ENCODE assay signal across 2 cellular contexts in the genomic region with DNA sequence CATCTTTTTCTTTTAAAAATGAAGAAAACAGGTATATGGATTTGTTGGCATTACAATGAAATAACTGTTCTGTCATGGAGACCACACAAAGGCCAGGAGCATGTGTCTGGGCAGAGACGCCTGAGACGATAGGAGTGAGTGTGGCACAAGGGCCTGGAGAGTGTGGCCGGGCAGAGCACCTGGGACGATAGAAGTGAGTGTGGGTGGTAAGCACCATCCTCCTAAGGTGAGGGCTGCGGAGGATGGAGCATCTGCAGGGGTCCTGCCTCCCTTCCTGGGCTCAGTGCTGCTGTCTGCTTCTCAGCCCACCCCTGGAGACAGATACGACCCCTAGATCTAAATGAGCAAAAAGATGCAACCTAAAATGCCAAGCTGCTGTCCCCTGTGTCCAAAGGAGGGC.
TF ChIP-seq lines count a peak whose summit lies in the region.

No MANE protein-coding gene starts in this region.

TF ChIP-seq in GM23338, 12 proteins besides CTCF, POLR2A, EP300 and RAD21:
- no peak for TF ChIP-seq CREB1 (CRISPR knock-in tag; IDR thresholded peaks at IDR 0.05; ENCODE audit: low read depth)
- TF ChIP-seq, protein P1, sequence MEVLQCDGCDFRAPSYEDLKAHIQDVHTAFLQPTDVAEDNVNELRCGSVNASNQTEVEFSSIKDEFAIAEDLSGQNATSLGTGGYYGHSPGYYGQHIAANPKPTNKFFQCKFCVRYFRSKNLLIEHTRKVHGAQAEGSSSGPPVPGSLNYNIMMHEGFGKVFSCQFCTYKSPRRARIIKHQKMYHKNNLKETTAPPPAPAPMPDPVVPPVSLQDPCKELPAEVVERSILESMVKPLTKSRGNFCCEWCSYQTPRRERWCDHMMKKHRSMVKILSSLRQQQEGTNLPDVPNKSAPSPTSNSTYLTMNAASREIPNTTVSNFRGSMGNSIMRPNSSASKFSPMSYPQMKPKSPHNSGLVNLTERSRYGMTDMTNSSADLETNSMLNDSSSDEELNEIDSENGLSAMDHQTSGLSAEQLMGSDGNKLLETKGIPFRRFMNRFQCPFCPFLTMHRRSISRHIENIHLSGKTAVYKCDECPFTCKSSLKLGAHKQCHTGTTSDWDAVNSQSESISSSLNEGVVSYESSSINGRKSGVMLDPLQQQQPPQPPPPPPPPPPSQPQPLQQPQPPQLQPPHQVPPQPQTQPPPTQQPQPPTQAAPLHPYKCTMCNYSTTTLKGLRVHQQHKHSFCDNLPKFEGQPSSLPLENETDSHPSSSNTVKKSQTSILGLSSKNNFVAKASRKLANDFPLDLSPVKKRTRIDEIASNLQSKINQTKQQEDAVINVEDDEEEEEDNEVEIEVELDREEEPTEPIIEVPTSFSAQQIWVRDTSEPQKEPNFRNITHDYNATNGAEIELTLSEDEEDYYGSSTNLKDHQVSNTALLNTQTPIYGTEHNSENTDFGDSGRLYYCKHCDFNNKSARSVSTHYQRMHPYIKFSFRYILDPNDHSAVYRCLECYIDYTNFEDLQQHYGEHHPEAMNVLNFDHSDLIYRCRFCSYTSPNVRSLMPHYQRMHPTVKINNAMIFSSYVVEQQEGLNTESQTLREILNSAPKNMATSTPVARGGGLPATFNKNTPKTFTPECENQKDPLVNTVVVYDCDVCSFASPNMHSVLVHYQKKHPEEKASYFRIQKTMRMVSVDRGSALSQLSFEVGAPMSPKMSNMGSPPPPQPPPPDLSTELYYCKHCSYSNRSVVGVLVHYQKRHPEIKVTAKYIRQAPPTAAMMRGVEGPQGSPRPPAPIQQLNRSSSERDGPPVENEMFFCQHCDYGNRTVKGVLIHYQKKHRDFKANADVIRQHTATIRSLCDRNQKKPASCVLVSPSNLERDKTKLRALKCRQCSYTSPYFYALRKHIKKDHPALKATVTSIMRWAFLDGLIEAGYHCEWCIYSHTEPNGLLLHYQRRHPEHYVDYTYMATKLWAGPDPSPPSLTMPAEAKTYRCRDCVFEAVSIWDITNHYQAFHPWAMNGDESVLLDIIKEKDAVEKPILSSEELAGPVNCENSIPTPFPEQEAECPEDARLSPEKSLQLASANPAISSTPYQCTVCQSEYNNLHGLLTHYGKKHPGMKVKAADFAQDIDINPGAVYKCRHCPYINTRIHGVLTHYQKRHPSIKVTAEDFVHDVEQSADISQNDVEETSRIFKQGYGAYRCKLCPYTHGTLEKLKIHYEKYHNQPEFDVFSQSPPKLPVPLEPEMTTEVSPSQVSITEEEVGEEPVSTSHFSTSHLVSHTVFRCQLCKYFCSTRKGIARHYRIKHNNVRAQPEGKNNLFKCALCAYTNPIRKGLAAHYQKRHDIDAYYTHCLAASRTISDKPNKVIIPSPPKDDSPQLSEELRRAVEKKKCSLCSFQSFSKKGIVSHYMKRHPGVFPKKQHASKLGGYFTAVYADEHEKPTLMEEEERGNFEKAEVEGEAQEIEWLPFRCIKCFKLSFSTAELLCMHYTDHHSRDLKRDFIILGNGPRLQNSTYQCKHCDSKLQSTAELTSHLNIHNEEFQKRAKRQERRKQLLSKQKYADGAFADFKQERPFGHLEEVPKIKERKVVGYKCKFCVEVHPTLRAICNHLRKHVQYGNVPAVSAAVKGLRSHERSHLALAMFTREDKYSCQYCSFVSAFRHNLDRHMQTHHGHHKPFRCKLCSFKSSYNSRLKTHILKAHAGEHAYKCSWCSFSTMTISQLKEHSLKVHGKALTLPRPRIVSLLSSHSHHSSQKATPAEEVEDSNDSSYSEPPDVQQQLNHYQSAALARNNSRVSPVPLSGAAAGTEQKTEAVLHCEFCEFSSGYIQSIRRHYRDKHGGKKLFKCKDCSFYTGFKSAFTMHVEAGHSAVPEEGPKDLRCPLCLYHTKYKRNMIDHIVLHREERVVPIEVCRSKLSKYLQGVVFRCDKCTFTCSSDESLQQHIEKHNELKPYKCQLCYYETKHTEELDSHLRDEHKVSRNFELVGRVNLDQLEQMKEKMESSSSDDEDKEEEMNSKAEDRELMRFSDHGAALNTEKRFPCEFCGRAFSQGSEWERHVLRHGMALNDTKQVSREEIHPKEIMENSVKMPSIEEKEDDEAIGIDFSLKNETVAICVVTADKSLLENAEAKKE (CRISPR knock-in tag; IDR thresholded peaks at IDR 0.05) = no peak
- TF ChIP-seq, protein P2, sequence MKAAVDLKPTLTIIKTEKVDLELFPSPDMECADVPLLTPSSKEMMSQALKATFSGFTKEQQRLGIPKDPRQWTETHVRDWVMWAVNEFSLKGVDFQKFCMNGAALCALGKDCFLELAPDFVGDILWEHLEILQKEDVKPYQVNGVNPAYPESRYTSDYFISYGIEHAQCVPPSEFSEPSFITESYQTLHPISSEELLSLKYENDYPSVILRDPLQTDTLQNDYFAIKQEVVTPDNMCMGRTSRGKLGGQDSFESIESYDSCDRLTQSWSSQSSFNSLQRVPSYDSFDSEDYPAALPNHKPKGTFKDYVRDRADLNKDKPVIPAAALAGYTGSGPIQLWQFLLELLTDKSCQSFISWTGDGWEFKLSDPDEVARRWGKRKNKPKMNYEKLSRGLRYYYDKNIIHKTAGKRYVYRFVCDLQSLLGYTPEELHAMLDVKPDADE (IDR thresholded peaks at IDR 0.05) = no peak
- TF ChIP-seq STAT1 (IDR thresholded peaks at IDR 0.05; ENCODE audit: unreplicated experiment) = no peak
- no peak for TF ChIP-seq JUNB (IDR thresholded peaks at IDR 0.05; ENCODE audit: unreplicated experiment)
- TF ChIP-seq POLR2AphosphoS5 (IDR thresholded peaks at IDR 0.05; ENCODE audit: low read depth) = no peak

TF ChIP-seq in H1, 55 proteins besides CTCF, POLR2A, EP300 and RAD21:
- TF ChIP-seq NRF1 (IDR thresholded peaks at IDR 0.05; ENCODE audit: low read depth, low read length) = no peak
- TF ChIP-seq, protein P3, sequence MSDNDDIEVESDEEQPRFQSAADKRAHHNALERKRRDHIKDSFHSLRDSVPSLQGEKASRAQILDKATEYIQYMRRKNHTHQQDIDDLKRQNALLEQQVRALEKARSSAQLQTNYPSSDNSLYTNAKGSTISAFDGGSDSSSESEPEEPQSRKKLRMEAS (IDR thresholded peaks at IDR 0.05) = no peak
- no peak for TF ChIP-seq KDM4A (IDR thresholded peaks at IDR 0.05; ENCODE audit: low read depth, low read length, severe bottlenecking)
- no peak for TF ChIP-seq SP4 (IDR thresholded peaks at IDR 0.05; ENCODE audit: low read length)
- no peak for TF ChIP-seq BACH1 (IDR thresholded peaks at IDR 0.05; ENCODE audit: low read length)
- TF ChIP-seq CBX5 (IDR thresholded peaks at IDR 0.05; ENCODE audit: low read depth, low read length) = no peak
- no peak for TF ChIP-seq KDM1A (IDR thresholded peaks at IDR 0.05; ENCODE audit: borderline replicate concordance, low read length)
- no peak for TF ChIP-seq SIX5 (IDR thresholded peaks at IDR 0.05; ENCODE audit: low read depth, low read length)
- no peak for TF ChIP-seq CREB1 (IDR thresholded peaks at IDR 0.05)
- TF ChIP-seq HDAC6 (IDR thresholded peaks at IDR 0.05; ENCODE audit: low read depth, low read length) = no peak
- TF ChIP-seq, protein P4, sequence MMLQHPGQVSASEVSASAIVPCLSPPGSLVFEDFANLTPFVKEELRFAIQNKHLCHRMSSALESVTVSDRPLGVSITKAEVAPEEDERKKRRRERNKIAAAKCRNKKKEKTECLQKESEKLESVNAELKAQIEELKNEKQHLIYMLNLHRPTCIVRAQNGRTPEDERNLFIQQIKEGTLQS (IDR thresholded peaks at IDR 0.05; ENCODE audit: insufficient read depth, low read depth, low read length) = no peak
- TF ChIP-seq, protein P5, sequence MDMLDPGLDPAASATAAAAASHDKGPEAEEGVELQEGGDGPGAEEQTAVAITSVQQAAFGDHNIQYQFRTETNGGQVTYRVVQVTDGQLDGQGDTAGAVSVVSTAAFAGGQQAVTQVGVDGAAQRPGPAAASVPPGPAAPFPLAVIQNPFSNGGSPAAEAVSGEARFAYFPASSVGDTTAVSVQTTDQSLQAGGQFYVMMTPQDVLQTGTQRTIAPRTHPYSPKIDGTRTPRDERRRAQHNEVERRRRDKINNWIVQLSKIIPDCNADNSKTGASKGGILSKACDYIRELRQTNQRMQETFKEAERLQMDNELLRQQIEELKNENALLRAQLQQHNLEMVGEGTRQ (IDR thresholded peaks at IDR 0.05; ENCODE audit: low read length) = no peak
- TF ChIP-seq, protein P6, sequence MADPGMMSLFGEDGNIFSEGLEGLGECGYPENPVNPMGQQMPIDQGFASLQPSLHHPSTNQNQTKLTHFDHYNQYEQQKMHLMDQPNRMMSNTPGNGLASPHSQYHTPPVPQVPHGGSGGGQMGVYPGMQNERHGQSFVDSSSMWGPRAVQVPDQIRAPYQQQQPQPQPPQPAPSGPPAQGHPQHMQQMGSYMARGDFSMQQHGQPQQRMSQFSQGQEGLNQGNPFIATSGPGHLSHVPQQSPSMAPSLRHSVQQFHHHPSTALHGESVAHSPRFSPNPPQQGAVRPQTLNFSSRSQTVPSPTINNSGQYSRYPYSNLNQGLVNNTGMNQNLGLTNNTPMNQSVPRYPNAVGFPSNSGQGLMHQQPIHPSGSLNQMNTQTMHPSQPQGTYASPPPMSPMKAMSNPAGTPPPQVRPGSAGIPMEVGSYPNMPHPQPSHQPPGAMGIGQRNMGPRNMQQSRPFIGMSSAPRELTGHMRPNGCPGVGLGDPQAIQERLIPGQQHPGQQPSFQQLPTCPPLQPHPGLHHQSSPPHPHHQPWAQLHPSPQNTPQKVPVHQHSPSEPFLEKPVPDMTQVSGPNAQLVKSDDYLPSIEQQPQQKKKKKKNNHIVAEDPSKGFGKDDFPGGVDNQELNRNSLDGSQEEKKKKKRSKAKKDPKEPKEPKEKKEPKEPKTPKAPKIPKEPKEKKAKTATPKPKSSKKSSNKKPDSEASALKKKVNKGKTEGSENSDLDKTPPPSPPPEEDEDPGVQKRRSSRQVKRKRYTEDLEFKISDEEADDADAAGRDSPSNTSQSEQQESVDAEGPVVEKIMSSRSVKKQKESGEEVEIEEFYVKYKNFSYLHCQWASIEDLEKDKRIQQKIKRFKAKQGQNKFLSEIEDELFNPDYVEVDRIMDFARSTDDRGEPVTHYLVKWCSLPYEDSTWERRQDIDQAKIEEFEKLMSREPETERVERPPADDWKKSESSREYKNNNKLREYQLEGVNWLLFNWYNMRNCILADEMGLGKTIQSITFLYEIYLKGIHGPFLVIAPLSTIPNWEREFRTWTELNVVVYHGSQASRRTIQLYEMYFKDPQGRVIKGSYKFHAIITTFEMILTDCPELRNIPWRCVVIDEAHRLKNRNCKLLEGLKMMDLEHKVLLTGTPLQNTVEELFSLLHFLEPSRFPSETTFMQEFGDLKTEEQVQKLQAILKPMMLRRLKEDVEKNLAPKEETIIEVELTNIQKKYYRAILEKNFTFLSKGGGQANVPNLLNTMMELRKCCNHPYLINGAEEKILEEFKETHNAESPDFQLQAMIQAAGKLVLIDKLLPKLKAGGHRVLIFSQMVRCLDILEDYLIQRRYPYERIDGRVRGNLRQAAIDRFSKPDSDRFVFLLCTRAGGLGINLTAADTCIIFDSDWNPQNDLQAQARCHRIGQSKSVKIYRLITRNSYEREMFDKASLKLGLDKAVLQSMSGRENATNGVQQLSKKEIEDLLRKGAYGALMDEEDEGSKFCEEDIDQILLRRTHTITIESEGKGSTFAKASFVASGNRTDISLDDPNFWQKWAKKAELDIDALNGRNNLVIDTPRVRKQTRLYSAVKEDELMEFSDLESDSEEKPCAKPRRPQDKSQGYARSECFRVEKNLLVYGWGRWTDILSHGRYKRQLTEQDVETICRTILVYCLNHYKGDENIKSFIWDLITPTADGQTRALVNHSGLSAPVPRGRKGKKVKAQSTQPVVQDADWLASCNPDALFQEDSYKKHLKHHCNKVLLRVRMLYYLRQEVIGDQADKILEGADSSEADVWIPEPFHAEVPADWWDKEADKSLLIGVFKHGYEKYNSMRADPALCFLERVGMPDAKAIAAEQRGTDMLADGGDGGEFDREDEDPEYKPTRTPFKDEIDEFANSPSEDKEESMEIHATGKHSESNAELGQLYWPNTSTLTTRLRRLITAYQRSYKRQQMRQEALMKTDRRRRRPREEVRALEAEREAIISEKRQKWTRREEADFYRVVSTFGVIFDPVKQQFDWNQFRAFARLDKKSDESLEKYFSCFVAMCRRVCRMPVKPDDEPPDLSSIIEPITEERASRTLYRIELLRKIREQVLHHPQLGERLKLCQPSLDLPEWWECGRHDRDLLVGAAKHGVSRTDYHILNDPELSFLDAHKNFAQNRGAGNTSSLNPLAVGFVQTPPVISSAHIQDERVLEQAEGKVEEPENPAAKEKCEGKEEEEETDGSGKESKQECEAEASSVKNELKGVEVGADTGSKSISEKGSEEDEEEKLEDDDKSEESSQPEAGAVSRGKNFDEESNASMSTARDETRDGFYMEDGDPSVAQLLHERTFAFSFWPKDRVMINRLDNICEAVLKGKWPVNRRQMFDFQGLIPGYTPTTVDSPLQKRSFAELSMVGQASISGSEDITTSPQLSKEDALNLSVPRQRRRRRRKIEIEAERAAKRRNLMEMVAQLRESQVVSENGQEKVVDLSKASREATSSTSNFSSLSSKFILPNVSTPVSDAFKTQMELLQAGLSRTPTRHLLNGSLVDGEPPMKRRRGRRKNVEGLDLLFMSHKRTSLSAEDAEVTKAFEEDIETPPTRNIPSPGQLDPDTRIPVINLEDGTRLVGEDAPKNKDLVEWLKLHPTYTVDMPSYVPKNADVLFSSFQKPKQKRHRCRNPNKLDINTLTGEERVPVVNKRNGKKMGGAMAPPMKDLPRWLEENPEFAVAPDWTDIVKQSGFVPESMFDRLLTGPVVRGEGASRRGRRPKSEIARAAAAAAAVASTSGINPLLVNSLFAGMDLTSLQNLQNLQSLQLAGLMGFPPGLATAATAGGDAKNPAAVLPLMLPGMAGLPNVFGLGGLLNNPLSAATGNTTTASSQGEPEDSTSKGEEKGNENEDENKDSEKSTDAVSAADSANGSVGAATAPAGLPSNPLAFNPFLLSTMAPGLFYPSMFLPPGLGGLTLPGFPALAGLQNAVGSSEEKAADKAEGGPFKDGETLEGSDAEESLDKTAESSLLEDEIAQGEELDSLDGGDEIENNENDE (IDR thresholded peaks at IDR 0.05; ENCODE audit: insufficient replicate concordance, low read length) = no peak
- TF ChIP-seq CBX8 (IDR thresholded peaks at IDR 0.05; ENCODE audit: borderline replicate concordance, low read depth, low read length) = no peak
- TF ChIP-seq SAP30 (IDR thresholded peaks at IDR 0.05; ENCODE audit: insufficient read depth, insufficient replicate concordance, low read length) = no peak
- no peak for TF ChIP-seq CHD1 (IDR thresholded peaks at IDR 0.05; ENCODE audit: low read depth, low read length)
- no peak for TF ChIP-seq RFX5 (IDR thresholded peaks at IDR 0.05; ENCODE audit: borderline replicate concordance, low read depth, low read length)
- no peak for TF ChIP-seq NANOG (IDR thresholded peaks at IDR 0.05; ENCODE audit: insufficient read depth, low read depth, low read length, poor library complexity, severe bottlenecking)
- TF ChIP-seq BCL11A (IDR thresholded peaks at IDR 0.05; ENCODE audit: low read depth in 2 of 2, low read length in 2 of 2) = no peak
- no peak for TF ChIP-seq KDM5A (IDR thresholded peaks at IDR 0.05; ENCODE audit: low read length)
